1 cellular context compared by ENCODE assay signal in the genomic region with DNA sequence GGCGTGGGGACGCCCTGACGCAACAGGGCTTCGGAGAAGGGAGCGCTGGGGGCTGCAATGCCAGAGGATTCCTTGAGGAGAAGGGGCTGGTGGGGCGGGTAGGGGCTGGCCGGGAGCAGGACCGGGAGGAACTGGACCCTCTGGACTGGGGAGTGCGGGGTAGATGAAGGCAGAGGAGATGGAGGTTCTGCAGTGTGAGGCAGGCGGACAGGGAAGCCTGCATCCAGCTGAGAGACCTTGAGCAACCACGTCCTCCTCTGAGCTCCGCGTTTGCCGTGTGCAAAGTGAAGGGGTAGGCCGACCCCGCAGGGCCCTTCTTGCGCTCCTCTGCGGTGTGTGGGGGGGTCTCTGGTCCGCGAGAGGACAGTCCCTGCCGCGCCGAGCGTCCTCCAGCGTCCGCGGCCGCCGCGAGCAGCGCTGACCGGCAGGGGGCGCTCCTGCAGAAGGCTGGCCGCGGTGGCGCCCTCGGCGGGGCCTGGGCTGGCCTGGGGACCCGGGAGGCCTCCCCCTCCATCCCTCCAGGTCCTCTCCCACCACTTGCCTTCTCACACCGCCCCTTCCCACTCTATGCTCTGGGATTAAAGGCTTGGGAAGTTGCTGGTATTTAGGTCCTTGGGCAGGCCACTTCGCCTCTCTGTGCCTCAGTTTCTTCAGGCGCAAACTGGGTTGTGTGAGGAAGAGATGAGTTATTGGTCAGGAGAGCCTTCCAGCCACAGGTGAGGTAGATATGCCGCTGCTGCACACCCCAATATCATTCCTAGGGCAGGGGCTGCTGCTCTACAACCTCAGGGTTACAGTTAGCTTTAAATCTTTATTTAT.
TF ChIP-seq lines count a peak whose summit lies in the region.

No MANE protein-coding gene starts in this region.

TF ChIP-seq in K562, 482 proteins besides CTCF, POLR2A, EP300 and RAD21 (continued from another document):
- TF ChIP-seq, protein P1, sequence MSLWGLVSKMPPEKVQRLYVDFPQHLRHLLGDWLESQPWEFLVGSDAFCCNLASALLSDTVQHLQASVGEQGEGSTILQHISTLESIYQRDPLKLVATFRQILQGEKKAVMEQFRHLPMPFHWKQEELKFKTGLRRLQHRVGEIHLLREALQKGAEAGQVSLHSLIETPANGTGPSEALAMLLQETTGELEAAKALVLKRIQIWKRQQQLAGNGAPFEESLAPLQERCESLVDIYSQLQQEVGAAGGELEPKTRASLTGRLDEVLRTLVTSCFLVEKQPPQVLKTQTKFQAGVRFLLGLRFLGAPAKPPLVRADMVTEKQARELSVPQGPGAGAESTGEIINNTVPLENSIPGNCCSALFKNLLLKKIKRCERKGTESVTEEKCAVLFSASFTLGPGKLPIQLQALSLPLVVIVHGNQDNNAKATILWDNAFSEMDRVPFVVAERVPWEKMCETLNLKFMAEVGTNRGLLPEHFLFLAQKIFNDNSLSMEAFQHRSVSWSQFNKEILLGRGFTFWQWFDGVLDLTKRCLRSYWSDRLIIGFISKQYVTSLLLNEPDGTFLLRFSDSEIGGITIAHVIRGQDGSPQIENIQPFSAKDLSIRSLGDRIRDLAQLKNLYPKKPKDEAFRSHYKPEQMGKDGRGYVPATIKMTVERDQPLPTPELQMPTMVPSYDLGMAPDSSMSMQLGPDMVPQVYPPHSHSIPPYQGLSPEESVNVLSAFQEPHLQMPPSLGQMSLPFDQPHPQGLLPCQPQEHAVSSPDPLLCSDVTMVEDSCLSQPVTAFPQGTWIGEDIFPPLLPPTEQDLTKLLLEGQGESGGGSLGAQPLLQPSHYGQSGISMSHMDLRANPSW (CRISPR knock-in tag; IDR thresholded peaks at IDR 0.05), result no peak
- TF ChIP-seq ZKSCAN3 (CRISPR knock-in tag; IDR thresholded peaks at IDR 0.05) (no peak), ZNF507 (tag; conservative IDR thresholded peaks at IDR 0.05) (no peak), MECOM (CRISPR knock-in tag; IDR thresholded peaks at IDR 0.05) (no peak), POLR3A (IDR thresholded peaks at IDR 0.05; ENCODE audit: borderline replicate concordance, extremely low read depth, insufficient read depth, insufficient read length) (no peak), ZBTB7A (IDR thresholded peaks at IDR 0.05; ENCODE audit: borderline replicate concordance, control insufficient read depth, low read depth, low read length) (peak; percentile 68; the same call in 1 of the 2 replicates), PCBP1 (IDR thresholded peaks at IDR 0.05; ENCODE audit: low read depth, low read length, poor library complexity, severe bottlenecking) (peak; percentile 40), STAG1 (CRISPR knock-in tag; IDR thresholded peaks at IDR 0.05; ENCODE audit: borderline replicate concordance) (peak; percentile 48; the same call in 1 of the 2 replicates), CXXC5 (CRISPR knock-in tag; IDR thresholded peaks at IDR 0.05) (peak; percentile 43), ZNF717 (CRISPR knock-in tag; IDR thresholded peaks at IDR 0.05) (no peak), RFX1 (IDR thresholded peaks at IDR 0.05) (no peak), CTBP1 (IDR thresholded peaks at IDR 0.05; ENCODE audit: borderline replicate concordance) (peak; percentile 58; the same call in 1 of the 2 replicates)
- TF ChIP-seq, protein P2, sequence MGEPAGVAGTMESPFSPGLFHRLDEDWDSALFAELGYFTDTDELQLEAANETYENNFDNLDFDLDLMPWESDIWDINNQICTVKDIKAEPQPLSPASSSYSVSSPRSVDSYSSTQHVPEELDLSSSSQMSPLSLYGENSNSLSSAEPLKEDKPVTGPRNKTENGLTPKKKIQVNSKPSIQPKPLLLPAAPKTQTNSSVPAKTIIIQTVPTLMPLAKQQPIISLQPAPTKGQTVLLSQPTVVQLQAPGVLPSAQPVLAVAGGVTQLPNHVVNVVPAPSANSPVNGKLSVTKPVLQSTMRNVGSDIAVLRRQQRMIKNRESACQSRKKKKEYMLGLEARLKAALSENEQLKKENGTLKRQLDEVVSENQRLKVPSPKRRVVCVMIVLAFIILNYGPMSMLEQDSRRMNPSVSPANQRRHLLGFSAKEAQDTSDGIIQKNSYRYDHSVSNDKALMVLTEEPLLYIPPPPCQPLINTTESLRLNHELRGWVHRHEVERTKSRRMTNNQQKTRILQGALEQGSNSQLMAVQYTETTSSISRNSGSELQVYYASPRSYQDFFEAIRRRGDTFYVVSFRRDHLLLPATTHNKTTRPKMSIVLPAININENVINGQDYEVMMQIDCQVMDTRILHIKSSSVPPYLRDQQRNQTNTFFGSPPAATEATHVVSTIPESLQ (CRISPR knock-in tag; IDR thresholded peaks at IDR 0.05), result no peak
- TF ChIP-seq, protein P3, sequence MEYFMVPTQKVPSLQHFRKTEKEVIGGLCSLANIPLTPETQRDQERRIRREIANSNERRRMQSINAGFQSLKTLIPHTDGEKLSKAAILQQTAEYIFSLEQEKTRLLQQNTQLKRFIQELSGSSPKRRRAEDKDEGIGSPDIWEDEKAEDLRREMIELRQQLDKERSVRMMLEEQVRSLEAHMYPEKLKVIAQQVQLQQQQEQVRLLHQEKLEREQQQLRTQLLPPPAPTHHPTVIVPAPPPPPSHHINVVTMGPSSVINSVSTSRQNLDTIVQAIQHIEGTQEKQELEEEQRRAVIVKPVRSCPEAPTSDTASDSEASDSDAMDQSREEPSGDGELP (CRISPR knock-in tag; IDR thresholded peaks at IDR 0.05; ENCODE audit: borderline replicate concordance), result no peak
- TF ChIP-seq, protein P4, sequence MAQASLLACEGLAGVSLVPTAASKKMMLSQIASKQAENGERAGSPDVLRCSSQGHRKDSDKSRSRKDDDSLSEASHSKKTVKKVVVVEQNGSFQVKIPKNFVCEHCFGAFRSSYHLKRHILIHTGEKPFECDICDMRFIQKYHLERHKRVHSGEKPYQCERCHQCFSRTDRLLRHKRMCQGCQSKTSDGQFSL (CRISPR knock-in tag; IDR thresholded peaks at IDR 0.05), result peak; percentile 55; the same call in 1 of the 2 replicates
- TF ChIP-seq, protein P4 (tag; IDR thresholded peaks at IDR 0.05), result no peak
